23 cellular contexts compared by ENCODE assay signal in the genomic region with DNA sequence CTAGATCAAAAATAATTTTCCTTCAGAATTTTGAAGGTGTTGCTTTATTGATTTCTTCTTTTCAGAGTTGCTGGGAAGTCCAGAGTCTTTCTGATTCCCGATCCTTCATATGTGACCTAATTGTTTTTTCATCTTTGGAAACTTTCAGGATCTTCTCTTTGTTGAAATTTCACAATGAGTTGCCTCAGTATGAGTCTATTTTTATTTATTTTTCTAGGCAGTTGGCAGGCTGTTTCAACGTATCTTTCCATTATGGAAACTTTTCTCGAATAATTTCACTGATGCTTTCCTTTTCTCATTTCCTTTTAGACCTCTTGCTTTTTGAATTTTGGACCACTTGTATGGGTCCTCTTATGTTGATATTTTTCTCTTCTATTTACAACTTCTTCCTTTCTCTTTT.
DNase-seq lines count a peak whose midpoint lies in the region; ATAC-seq, FAIRE-seq and TF ChIP-seq lines count a peak whose summit lies in the region.
"Had no signal": no experiment of that assay in that cellular context is flagged by ENCODE, and none has a peak within 500 bp of the region (broad histone marks: within the 10 kb centered on the region; RNA-seq: fewer than 3 reads in every experiment).

No MANE protein-coding gene starts in this region.

- CTCF ChIA-PET in A549 (lab: Yijun Ruan, JAX) (interaction anchor here (0.7 kb wide), 1 partner anchor 9 kb away, joined by 3 read pairs; no protein-coding TSS in a partner anchor), Panc1 (lab: Charles Lee) (no interaction called here)

- POLR2A ChIA-PET in A549 (lab: Yijun Ruan, JAX) = no interaction called here
- POLR2A ChIA-PET in Panc1 (lab: Charles Lee) = interaction anchor here (0.6 kb wide), 1 partner anchor 1110 kb away, joined by 3 read pairs; no protein-coding TSS in a partner anchor

- no peak overlapping the region for H3K4me3 Mint-ChIP-seq in mesothelial cell of epicardium
- H3K4me3 Mint-ChIP-seq: CD4-positive, alpha-beta T cell; IgD-negative memory B cell had no signal

- H3K36me3 Mint-ChIP-seq in mesothelial cell of epicardium = no peaks in the 10 kb centered on the region
- H3K36me3 Mint-ChIP-seq: IgD-negative memory B cell had no signal

- TF ChIP-seq CTCF in A549 (IDR thresholded peaks at IDR 0.05) (no peak), Panc1 (IDR thresholded peaks at IDR 0.05) (no peak), mesothelial cell of epicardium (IDR thresholded peaks at IDR 0.05; ENCODE audit: unreplicated experiment) (no peak), upper lobe of right lung (IDR thresholded peaks at IDR 0.05) (no peak)

- no peaks in the 10 kb centered on the region for H3K9me3 Mint-ChIP-seq in mesothelial cell of epicardium
- H3K9me3 Mint-ChIP-seq: IgD-negative memory B cell had no signal

- FAIRE-seq in A549 (lab: Jason Lieb, UNC) = no peak
- FAIRE-seq: D721Med, G401.6, H1 had no signal

- in situ Hi-C loops in Panc1 (cut with HindIII; ENCODE audit: low pct_unique_long_range_greater_than_20kb, low sequenced_read_pairs) = no loop called here

- H3K9me3 ChIP-seq in A549 (peaks cover 8% of the 10 kb centered on the region), Panc1 (ENCODE audit: control insufficient read depth, insufficient read depth, low read depth, low read length) (no peaks in the 10 kb centered on the region; the same call in 1 of the 2 replicates), upper lobe of right lung (no peaks in the 10 kb centered on the region)
- H3K9me3 ChIP-seq: BLaER1 treated with 17β-estradiol and CSF1 and Interleukin-3, amounts not matched to agents 10 nM and 100 nM; SK-N-SH had no signal

- ATAC-seq in A549 (no peak), Panc1 (no peak), GM21526 (IDR thresholded peaks at IDR 0.05; ENCODE audit: low FRiP score, unreplicated experiment) (no peak), upper lobe of right lung (no peak)
- ATAC-seq: HCT116 had no signal

- DNase-seq in A549 (ENCODE audit: low read depth in 1 of 2, low spot score in 1 of 2) (no peak), Panc1 (ENCODE audit: low read depth, low spot score) (no peak), fibroblast of gingiva (ENCODE audit: low read depth) (peak; percentile 66), mesothelial cell of epicardium (ENCODE audit: low spot score in 2 of 2, unreplicated experiment in 2 of 2) (no peak), KG1 (lab: John Stamatoyannopoulos, UW) (no peak), upper lobe of right lung (no peak)
- DNase-seq: AML-193; CD4-positive, alpha-beta T cell; MV-4-11; NCI-H1105; NCI-H1436 treated with DMSO at 0.1 percent for 48 hours; NCI-H187 treated with DMSO at 0.1 percent for 48 hours; NCI-H446; NCI-H524 treated with DMSO at 0.1 percent for 48 hours; NCI-H774; SK-N-SH had no signal

- peak overlapping the region; percentile 17; the same call in 2 of the 3 replicates for H3K4me2 ChIP-seq in A549
- H3K4me2 ChIP-seq: SK-N-SH had no signal

- TF ChIP-seq EP300 in A549 (IDR thresholded peaks at IDR 0.05) = no peak

- H3K27ac Mint-ChIP-seq in mesothelial cell of epicardium = peak overlapping the region; percentile 32
- H3K27ac Mint-ChIP-seq: CD4-positive, alpha-beta T cell; IgD-negative memory B cell had no signal

- no TSS peak for BruUV-seq in Panc1 (replicated peaks; lab: Mats Ljungman, UMichigan)

- no peak for TF ChIP-seq RAD21 in A549 (conservative IDR thresholded peaks at IDR 0.05 in 1 of 2, IDR thresholded peaks at IDR 0.05 in 1 of 2)

- no peaks in the 10 kb centered on the region for H3K27me3 ChIP-seq in Panc1 (ENCODE audit: control insufficient read depth, insufficient read depth, low read length)
- H3K27me3 ChIP-seq in upper lobe of right lung = no peaks in the 10 kb centered on the region
- H3K27me3 ChIP-seq: BLaER1 treated with 17β-estradiol and CSF1 and Interleukin-3, amounts not matched to agents 10 nM and 100 nM had no signal

- H3K27ac ChIP-seq in A549 (peak overlapping the region; percentile 28 to 52; a peak in 4 of 6 replicates), Panc1 (ENCODE audit: low read length) (peak overlapping the region; percentile 55; the same call in 1 of the 2 replicates), upper lobe of right lung (no peak overlapping the region)
- H3K27ac ChIP-seq: BLaER1 treated with 17β-estradiol and CSF1 and Interleukin-3, amounts not matched to agents 10 nM and 100 nM had no signal

- H3K27me3 Mint-ChIP-seq in mesothelial cell of epicardium (ENCODE audit: low read depth) = no peaks in the 10 kb centered on the region
- H3K27me3 Mint-ChIP-seq: CD4-positive, alpha-beta T cell had no signal

- TF ChIP-seq POLR2A in A549 (IDR thresholded peaks at IDR 0.05; ENCODE audit: low read length) = no peak

- H3K36me3 ChIP-seq in Panc1 (ENCODE audit: control insufficient read depth, insufficient read depth, low read length) (no peaks in the 10 kb centered on the region), upper lobe of right lung (no peaks in the 10 kb centered on the region)
- H3K36me3 ChIP-seq: BLaER1 treated with 17β-estradiol and CSF1 and Interleukin-3, amounts not matched to agents 10 nM and 100 nM had no signal

- peaks cover 32% of the 10 kb centered on the region for H3K4me1 Mint-ChIP-seq in mesothelial cell of epicardium
- H3K4me1 Mint-ChIP-seq: IgD-negative memory B cell had no signal

- WGBS in A549 (ENCODE audit: missing lambda C conversion rate) = 73% methylated on average over 3 of the region's 3 CpGs

- intact Hi-C loops in Panc1 (cut with micrococcal nuclease; ENCODE audit: unreplicated experiment) (loop anchor here (10.0 kb wide), 1 partner anchor 365 kb away; no protein-coding TSS in a partner anchor), upper lobe of right lung (cut with DNase I) (no loop called here)

- H3K4me1 ChIP-seq in A549 (peaks cover under 1% of the 10 kb centered on the region; the same call in 1 of the 3 replicates), Panc1 (ENCODE audit: control insufficient read depth, insufficient read depth, low read length) (peaks cover 4% of the 10 kb centered on the region; the same call in 1 of the 2 replicates), upper lobe of right lung (no peaks in the 10 kb centered on the region)

- H3K4me3 ChIP-seq in A549 = no peak overlapping the region
- no peak overlapping the region for H3K4me3 ChIP-seq in Panc1 (ENCODE audit: low read depth in 2 of 2, low read length in 2 of 2)
- H3K4me3 ChIP-seq in upper lobe of right lung = no peak overlapping the region
- H3K4me3 ChIP-seq: BLaER1 treated with 17β-estradiol and CSF1 and Interleukin-3, amounts not matched to agents 10 nM and 100 nM had no signal

TF ChIP-seq in A549, 52 proteins besides CTCF, POLR2A, EP300 and RAD21:
- TF ChIP-seq CEBPB (IDR thresholded peaks at IDR 0.05) (no peak), CBX2 (IDR thresholded peaks at IDR 0.05; ENCODE audit: borderline replicate concordance, low read depth) (no peak), SMC3 (IDR thresholded peaks at IDR 0.05) (no peak), KDM1A (IDR thresholded peaks at IDR 0.05; ENCODE audit: low read depth) (no peak), NPAS2 (CRISPR knock-in tag; IDR thresholded peaks at IDR 0.05; ENCODE audit: borderline replicate concordance) (no peak), PHF8 (IDR thresholded peaks at IDR 0.05; ENCODE audit: borderline replicate concordance, low read depth) (no peak), HOXB5 (CRISPR knock-in tag; IDR thresholded peaks at IDR 0.05) (no peak), KDM5A (IDR thresholded peaks at IDR 0.05) (no peak), GATA3 (IDR thresholded peaks at IDR 0.05; ENCODE audit: borderline replicate concordance) (no peak), SREBF2 (IDR thresholded peaks at IDR 0.05) (no peak), HDAC2 (IDR thresholded peaks at IDR 0.05) (no peak), FOXS1 (CRISPR knock-in tag; IDR thresholded peaks at IDR 0.05) (no peak)
- TF ChIP-seq, protein P1, sequence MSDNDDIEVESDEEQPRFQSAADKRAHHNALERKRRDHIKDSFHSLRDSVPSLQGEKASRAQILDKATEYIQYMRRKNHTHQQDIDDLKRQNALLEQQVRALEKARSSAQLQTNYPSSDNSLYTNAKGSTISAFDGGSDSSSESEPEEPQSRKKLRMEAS (IDR thresholded peaks at IDR 0.05) = no peak
- TF ChIP-seq, protein P2, sequence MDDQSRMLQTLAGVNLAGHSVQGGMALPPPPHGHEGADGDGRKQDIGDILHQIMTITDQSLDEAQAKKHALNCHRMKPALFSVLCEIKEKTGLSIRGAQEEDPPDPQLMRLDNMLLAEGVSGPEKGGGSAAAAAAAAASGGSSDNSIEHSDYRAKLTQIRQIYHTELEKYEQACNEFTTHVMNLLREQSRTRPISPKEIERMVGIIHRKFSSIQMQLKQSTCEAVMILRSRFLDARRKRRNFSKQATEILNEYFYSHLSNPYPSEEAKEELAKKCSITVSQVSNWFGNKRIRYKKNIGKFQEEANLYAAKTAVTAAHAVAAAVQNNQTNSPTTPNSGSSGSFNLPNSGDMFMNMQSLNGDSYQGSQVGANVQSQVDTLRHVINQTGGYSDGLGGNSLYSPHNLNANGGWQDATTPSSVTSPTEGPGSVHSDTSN (IDR thresholded peaks at IDR 0.05) = no peak
- TF ChIP-seq, protein P3, sequence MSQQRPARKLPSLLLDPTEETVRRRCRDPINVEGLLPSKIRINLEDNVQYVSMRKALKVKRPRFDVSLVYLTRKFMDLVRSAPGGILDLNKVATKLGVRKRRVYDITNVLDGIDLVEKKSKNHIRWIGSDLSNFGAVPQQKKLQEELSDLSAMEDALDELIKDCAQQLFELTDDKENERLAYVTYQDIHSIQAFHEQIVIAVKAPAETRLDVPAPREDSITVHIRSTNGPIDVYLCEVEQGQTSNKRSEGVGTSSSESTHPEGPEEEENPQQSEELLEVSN (IDR thresholded peaks at IDR 0.05; ENCODE audit: borderline replicate concordance, low read depth) = no peak
- TF ChIP-seq, protein P4, sequence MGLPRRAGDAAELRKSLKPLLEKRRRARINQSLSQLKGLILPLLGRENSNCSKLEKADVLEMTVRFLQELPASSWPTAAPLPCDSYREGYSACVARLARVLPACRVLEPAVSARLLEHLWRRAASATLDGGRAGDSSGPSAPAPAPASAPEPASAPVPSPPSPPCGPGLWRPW (IDR thresholded peaks at IDR 0.05) = no peak
TF ChIP-seq in A549: peak in this region for 0.
